13 cellular contexts compared by ENCODE assay signal in genomic region chr2:240252191-240252871, GRCh38.
DNase-seq lines count a peak whose midpoint lies in the region; ATAC-seq and TF ChIP-seq lines count a peak whose summit lies in the region.
"Had no signal": no experiment of that assay in that cellular context is flagged by ENCODE, and none has a peak within 500 bp of the region (broad histone marks: within the 10 kb centered on the region; RNA-seq: fewer than 3 reads in every experiment).

No MANE protein-coding gene starts in this region.

- H3K27me3 Mint-ChIP-seq in type B pancreatic cell, result no peaks in the 10 kb centered on the region

- H3K36me3 ChIP-seq in heart right ventricle (no peaks in the 10 kb centered on the region), ovary (no peaks in the 10 kb centered on the region)

- no peaks in the 10 kb centered on the region for H3K27me3 ChIP-seq in heart right ventricle
- no peaks in the 10 kb centered on the region for H3K27me3 ChIP-seq in ovary

- no peaks in the 10 kb centered on the region for H3K9me3 Mint-ChIP-seq in type B pancreatic cell
- H3K9me3 Mint-ChIP-seq: CD8-positive, alpha-beta memory T cell; IgD-negative memory B cell had no signal

- no peak for TF ChIP-seq CTCF in heart right ventricle (IDR thresholded peaks at IDR 0.05)
- TF ChIP-seq CTCF in ovary (IDR thresholded peaks at IDR 0.05), result no peak
- TF ChIP-seq CTCF in type B pancreatic cell (conservative IDR thresholded peaks at IDR 0.05), result no peak

- no peaks in the 10 kb centered on the region for H3K36me3 Mint-ChIP-seq in type B pancreatic cell
- H3K36me3 Mint-ChIP-seq: CD8-positive, alpha-beta memory T cell; IgD-negative memory B cell had no signal

- no peak overlapping the region for H3K4me3 Mint-ChIP-seq in type B pancreatic cell
- H3K4me3 Mint-ChIP-seq: CD8-positive, alpha-beta memory T cell; IgD-negative memory B cell had no signal

- no peak for TF ChIP-seq POLR2A in ovary (IDR thresholded peaks at IDR 0.05)

- H3K27ac Mint-ChIP-seq in type B pancreatic cell, result peak overlapping the region; percentile 34

- no peaks in the 10 kb centered on the region for H3K9me3 ChIP-seq in heart right ventricle
- no peaks in the 10 kb centered on the region for H3K9me3 ChIP-seq in ovary

- peaks cover 37% of the 10 kb centered on the region for H3K4me1 Mint-ChIP-seq in type B pancreatic cell (ENCODE audit: unreplicated experiment)
- H3K4me1 Mint-ChIP-seq: CD8-positive, alpha-beta memory T cell; IgD-negative memory B cell had no signal

- WGBS in heart right ventricle, 2 donors, result 81 to 84% methylated on average over 20 of the region's 20 CpGs
- 89 to 93% (median 89%) methylated on average over 20 of the region's 20 CpGs for WGBS in ovary, 3 donors

- DNase-seq in activated CD4-positive, CD25-positive, alpha-beta regulatory T cell treated with anti-CD3 and anti-CD28 coated beads, Interleukin-2, amount 50 U/mL, for 72 hours, result peak; percentile 22
- no peak for DNase-seq in activated CD4-positive, CD25-positive, alpha-beta regulatory T cell (lab: John Stamatoyannopoulos, UW)
- no peak for DNase-seq in heart right ventricle
- peak; percentile 35 to 61 (median 54) for DNase-seq in ovary
- DNase-seq in type B pancreatic cell (ENCODE audit: extremely low spot score, unreplicated experiment), result no peak
- no peak for DNase-seq in DMS 273 treated with DMSO at 0.1 percent for 48 hours (lab: John Stamatoyannopoulos, UW)
- no peak for DNase-seq in OCI-M1 (lab: John Stamatoyannopoulos, UW)
- DNase-seq: activated CD4-positive, alpha-beta T cell treated with anti-CD3 and anti-CD28 coated beads for 4 hours; CD8-positive, alpha-beta memory T cell; T-helper 1 cell had no signal

- TF ChIP-seq EP300 in ovary (IDR thresholded peaks at IDR 0.05), result no peak

- H3K4me3 ChIP-seq in heart right ventricle (no peak overlapping the region), ovary (no peak overlapping the region)

- H3K4me1 ChIP-seq in heart right ventricle, result peaks cover 19 to 56% (median 28%) of the 10 kb centered on the region in 9 donors
- H3K4me1 ChIP-seq in ovary (ENCODE audit: insufficient read depth), result peaks cover 19% of the 10 kb centered on the region
- H3K4me1 ChIP-seq: parathyroid adenoma had no signal

- intact Hi-C loops in heart right ventricle (cut with DNase I), result no loop called here
- intact Hi-C loops in ovary (cut with DNase I), result no loop called here

- H3K27ac ChIP-seq in heart right ventricle, result peak overlapping the region; percentile 82 to 93 (median 91)
- H3K27ac ChIP-seq in ovary, result peak overlapping the region; percentile 89 to 98

- peak in 2 of 8 donors; percentile 1 to 3 for ATAC-seq in heart right ventricle
- no peak for ATAC-seq in HG03196 (IDR thresholded peaks at IDR 0.05; ENCODE audit: unreplicated experiment)

Comparison
In these comparisons a context has a peak if more than half of its experiments do, and no peak if none do; other contexts are left out.
1. DNase-seq: peak in activated CD4-positive, CD25-positive, alpha-beta regulatory T cell treated with anti-CD3 and anti-CD28 coated beads, Interleukin-2, amount 50 U/mL, for 72 hours (single experiment) and ovary (5 of 5); none in activated CD4-positive, CD25-positive, alpha-beta regulatory T cell (0 of 4), heart right ventricle (0 of 2), type B pancreatic cell (single experiment), DMS 273 treated with DMSO at 0.1 percent for 48 hours (single experiment) and OCI-M1 (single experiment).